In the genomic region with DNA sequence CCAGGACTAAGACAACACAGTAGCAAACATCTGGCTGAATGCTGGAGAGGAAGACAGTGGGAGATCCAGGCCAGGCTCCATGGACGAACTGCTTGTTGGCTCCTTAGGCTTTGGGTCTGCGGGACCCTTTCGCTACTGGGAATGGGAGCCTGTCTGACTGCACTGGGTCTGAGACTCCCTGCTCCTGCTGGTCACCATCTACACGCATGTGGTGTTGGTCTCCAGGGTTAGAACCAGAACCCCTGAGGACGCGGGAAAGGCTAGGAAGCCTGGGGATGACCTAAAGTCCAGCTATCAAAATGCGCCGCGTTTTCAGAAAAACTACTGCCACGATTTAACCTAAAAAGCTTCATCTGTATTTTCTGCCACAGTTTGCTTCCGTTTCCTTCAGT, we compare ENCODE assay signal across 8 cellular contexts. TPM values are rescaled to one million over a fixed set of nuclear protein-coding genes. Genes with fewer than 3 reads are reported as not detected.
A peak's percentile ranks its signal among the peaks of the same experiment; 100 is the strongest.
DNase-seq lines count a peak whose midpoint lies in the region; ATAC-seq and TF ChIP-seq lines count a peak whose summit lies in the region.

No MANE protein-coding gene starts in this region.

- H3K27me3 ChIP-seq in aorta (ENCODE audit: control insufficient read depth in 1 of 2, insufficient read depth in 2 of 2, low read length in 1 of 2): no peaks in the 10 kb centered on the region

- peak; percentile 22 for DNase-seq in Right ventricle myocardium superior
- no peak for DNase-seq in Right ventricle myocardium inferior (ENCODE audit: missing footprints)
- DNase-seq in caudate nucleus (lab: John Stamatoyannopoulos, UW): peak in 3 of 61 donors; percentile 5 to 49 (median 42)
- DNase-seq in mucosa of descending colon: peak in 2 of 3 donors; percentile 30 to 53
- DNase-seq in aorta: no peak
- no peak for DNase-seq in LoVo (ENCODE audit: low spot score)
- DNase-seq in NCI-H1092 (lab: John Stamatoyannopoulos, UW): no peak
- DNase-seq in KG1 (lab: John Stamatoyannopoulos, UW): no peak

- ATAC-seq in Right ventricle myocardium superior (ENCODE audit: poor library complexity): no peak
- no peak for ATAC-seq in Right ventricle myocardium inferior
- ATAC-seq in mucosa of descending colon: no peak
- no peak for ATAC-seq in aorta (ENCODE audit: low FRiP score)

- H3K9me3 ChIP-seq in mucosa of descending colon: no peaks in the 10 kb centered on the region
- no peaks in the 10 kb centered on the region for H3K9me3 ChIP-seq in aorta (ENCODE audit: control insufficient read depth, low read length)

- H3K4me3 ChIP-seq in mucosa of descending colon (no peak overlapping the region), aorta (ENCODE audit: low read length in 2 of 2) (peak overlapping the region; percentile 60 to 71)

- H3K27ac ChIP-seq in caudate nucleus (ENCODE audit: low read depth, low read length) (peak overlapping the region; percentile 99), aorta (ENCODE audit: low read depth in 1 of 2, low read length in 2 of 2) (peak overlapping the region in 1 of 2 donors; percentile 72)

- TF ChIP-seq CTCF in mucosa of descending colon (IDR thresholded peaks at IDR 0.05): no peak

- H3K36me3 ChIP-seq in mucosa of descending colon (ENCODE audit: low read depth) (no peaks in the 10 kb centered on the region), aorta (ENCODE audit: control insufficient read depth in 1 of 2, insufficient read depth in 2 of 2, low read length in 1 of 2) (no peaks in the 10 kb centered on the region)

- intact Hi-C loops in Right ventricle myocardium superior (cut with DNase I): no loop called here
- intact Hi-C loops in Right ventricle myocardium inferior (cut with DNase I): loop anchor here (2.0 to 5.0 kb wide), 2 partner anchors 51 to 59 kb away; no protein-coding TSS in a partner anchor
- intact Hi-C loops in mucosa of descending colon (cut with DNase I, micrococcal nuclease): no loop called here
- intact Hi-C loops in aorta (cut with DNase I): loop anchor here in 1 of 2 donors (5.0 kb wide), 2 partner anchors 59 to 61 kb away; no protein-coding TSS in a partner anchor

- H3K4me1 ChIP-seq in mucosa of descending colon (ENCODE audit: low read depth) (peaks cover 27% of the 10 kb centered on the region), aorta (ENCODE audit: control insufficient read depth in 1 of 2, insufficient read depth in 2 of 2, low read length in 2 of 2) (peaks cover 0 to 2% of the 10 kb centered on the region in 2 donors)

- WGBS in aorta, 2 donors: 33 to 36% methylated on average over 11 of the region's 11 CpGs

RNA-seq across cellular contexts. Expression of a gene that starts 0.8 kb away (rescaled TPM):
- total RNA-seq in Right ventricle myocardium superior (191 TPM), Right ventricle myocardium inferior (195 TPM), mucosa of descending colon (100 to 1,000 TPM in 1 of 3 donors, 10 to 100 TPM in 2; 71.2 to 165 (median 75.0) TPM), aorta (100 to 1,000 TPM; 130 to 143 TPM)
- polyA plus RNA-seq in aorta: 100 to 1,000 TPM; 118 to 126 TPM

Comparison
In these comparisons a context has a peak if more than half of its experiments do, and no peak if none do; other contexts are left out.
1. DNase-seq: peak in Right ventricle myocardium superior (single experiment) and mucosa of descending colon (2 of 3); none in Right ventricle myocardium inferior (single experiment), aorta (0 of 2), LoVo (single experiment), NCI-H1092 (single experiment) and KG1 (single experiment).